ENCODE assay signal across 12 cellular contexts in genomic region chr2:38668092-38668491, GRCh38. TPM values are rescaled to one million over a fixed set of nuclear protein-coding genes. Genes with fewer than 3 reads are reported as not detected.
DNase-seq lines count a peak whose midpoint lies in the region; ATAC-seq and TF ChIP-seq lines count a peak whose summit lies in the region.
"Had no signal": no experiment of that assay in that cellular context is flagged by ENCODE, and none has a peak within 500 bp of the region (broad histone marks: within the 10 kb centered on the region; RNA-seq: fewer than 3 reads in every experiment).

No MANE protein-coding gene starts in this region.

- no peaks in the 10 kb centered on the region for H3K79me2 ChIP-seq in smooth muscle cell (ENCODE audit: low read depth)

- peaks cover 23% of the 10 kb centered on the region for H3K36me3 Mint-ChIP-seq in CD4-positive, alpha-beta T cell (ENCODE audit: low read depth)
- peaks cover 6% of the 10 kb centered on the region for H3K36me3 Mint-ChIP-seq in nephron (ENCODE audit: low read depth)

- no peak for ATAC-seq in CD4-positive, alpha-beta T cell (ENCODE audit: poor library complexity)
- ATAC-seq in GM19328 (IDR thresholded peaks at IDR 0.05; ENCODE audit: unreplicated experiment) (no peak), GM19395 (IDR thresholded peaks at IDR 0.05; ENCODE audit: unreplicated experiment) (no peak)
- ATAC-seq: K562 had no signal

- CTCF ChIA-PET in CD4-positive, alpha-beta T cell (lab: Charles Lee), result interaction anchor here (1.1 to 5.3 kb wide), 5 partner anchors 14 to 87 kb away, joined by 3 to 36 read pairs (median 7); no protein-coding TSS in a partner anchor

- H3K9me3 Mint-ChIP-seq in CD4-positive, alpha-beta T cell, result no peaks in the 10 kb centered on the region
- no peaks in the 10 kb centered on the region for H3K9me3 Mint-ChIP-seq in nephron

- H3K4me3 ChIP-seq in NB4 (ENCODE audit: low read depth, low read length), result peak overlapping the region; percentile 29
- H3K4me3 ChIP-seq in coronary artery, result peak overlapping the region; percentile 82
- no peak overlapping the region for H3K4me3 ChIP-seq in smooth muscle cell

- DNase-seq in CD4-positive, alpha-beta T cell, result no peak
- no peak for DNase-seq in NB4 (ENCODE audit: low read depth)
- DNase-seq in coronary artery (ENCODE audit: low spot score), result no peak
- no peak for DNase-seq in smooth muscle cell (lab: John Stamatoyannopoulos, UW; ENCODE audit: unreplicated experiment)
- DNase-seq: C1 segment of cervical spinal cord, mesenchymal stem cell, NCI-H1436 treated with DMSO at 0.1 percent for 48 hours, NCI-H510A had no signal

- peak overlapping the region; percentile 80 for H3K4me3 Mint-ChIP-seq in CD4-positive, alpha-beta T cell
- peak overlapping the region; percentile 66 to 86 (median 80) for H3K4me3 Mint-ChIP-seq in nephron

- no peaks in the 10 kb centered on the region for H3K9me3 ChIP-seq in CD4-positive, alpha-beta T cell (ENCODE audit: control insufficient read depth, low read length)
- no peaks in the 10 kb centered on the region for H3K9me3 ChIP-seq in smooth muscle cell (replicated peaks; ENCODE audit: low read depth)

- TF ChIP-seq CTCF in CD4-positive, alpha-beta T cell (IDR thresholded peaks at IDR 0.05), result no peak
- TF ChIP-seq CTCF in NB4 (IDR thresholded peaks at IDR 0.05; ENCODE audit: low read depth, low read length) (no peak), coronary artery (IDR thresholded peaks at IDR 0.05) (no peak), nephron (IDR thresholded peaks at IDR 0.05; ENCODE audit: unreplicated experiment in 3 of 3) (no peak), smooth muscle cell (IDR thresholded peaks at IDR 0.05; ENCODE audit: borderline replicate concordance, insufficient read depth, poor library complexity, severe bottlenecking) (no peak)

- WGBS in smooth muscle cell (ENCODE audit: low lambda C conversion rate), result 95% methylated on average over 4 of the region's 4 CpGs

- POLR2A ChIA-PET in CD4-positive, alpha-beta T cell (lab: Charles Lee), result interaction anchor here (0.9 to 5.8 kb wide), 13 partner anchors 9 to 83 kb away, joined by 3 to 71 read pairs (median 9); partner anchors contain the start of genes HNRNPLL and SRSF7

- peak overlapping the region; percentile 77 for H3K27ac ChIP-seq in CD4-positive, alpha-beta T cell (ENCODE audit: low read depth, low read length)
- H3K27ac ChIP-seq in coronary artery (peak overlapping the region in 1 of 2 donors; percentile 85), smooth muscle cell (ENCODE audit: low read depth) (no peak overlapping the region)

- TF ChIP-seq POLR2A in NB4 (IDR thresholded peaks at IDR 0.05; ENCODE audit: extremely low read depth, insufficient read length), result no peak

- peak overlapping the region; percentile 81 for H3K27ac Mint-ChIP-seq in CD4-positive, alpha-beta T cell
- peak overlapping the region; percentile 58 to 90 (median 88) for H3K27ac Mint-ChIP-seq in nephron

- intact Hi-C loops in CD4-positive, alpha-beta T cell (cut with DNase I, micrococcal nuclease), result no loop called here

- H3K4me1 Mint-ChIP-seq in CD4-positive, alpha-beta T cell (ENCODE audit: low read depth), result peaks cover 82% of the 10 kb centered on the region
- peaks cover 42% of the 10 kb centered on the region for H3K4me1 Mint-ChIP-seq in nephron

- H3K27me3 Mint-ChIP-seq in CD4-positive, alpha-beta T cell, result no peaks in the 10 kb centered on the region
- no peaks in the 10 kb centered on the region for H3K27me3 Mint-ChIP-seq in nephron (ENCODE audit: low read depth)

- H3K27me3 ChIP-seq in CD4-positive, alpha-beta T cell (ENCODE audit: control insufficient read depth, insufficient read depth, low read length), result no peaks in the 10 kb centered on the region
- H3K27me3 ChIP-seq in smooth muscle cell (ENCODE audit: low read depth), result no peaks in the 10 kb centered on the region

- H3K9ac ChIP-seq in smooth muscle cell (ENCODE audit: low read depth), result no peak overlapping the region

- no peak overlapping the region for H2AFZ ChIP-seq in smooth muscle cell (ENCODE audit: low read depth)

- H3F3A ChIP-seq in smooth muscle cell (ENCODE audit: low read depth), result peaks cover 8% of the 10 kb centered on the region

- H3K4me1 ChIP-seq in smooth muscle cell (ENCODE audit: low read depth), result peaks cover 9% of the 10 kb centered on the region

- H4K20me1 ChIP-seq in smooth muscle cell (ENCODE audit: low read depth), result no peaks in the 10 kb centered on the region

- no peaks in the 10 kb centered on the region for H3K36me3 ChIP-seq in smooth muscle cell (ENCODE audit: low read depth)

- no peak overlapping the region for H3K4me2 ChIP-seq in smooth muscle cell

RNA-seq across cellular contexts. Expression of gene GALM, which starts 2.2 kb away (rescaled TPM):
- total RNA-seq in CD4-positive, alpha-beta T cell, result 1 to 10 TPM; 5.9 to 7.0 TPM
- 11.0 and 13.1 TPM in 2 replicates for total RNA-seq in smooth muscle cell
- 8.5 and 18.9 TPM in 2 replicates for polyA plus RNA-seq in smooth muscle cell
